Comparison of ENCODE assay signal across 1 cellular context in genomic region chr17:79400989-79401703, GRCh38.
TF ChIP-seq lines count a peak whose summit lies in the region.

No MANE protein-coding gene starts in this region.

TF ChIP-seq in K562, 482 proteins besides CTCF, POLR2A, EP300 and RAD21 (continued from another document):
- TF ChIP-seq ZHX1 (conservative IDR thresholded peaks at IDR 0.05; ENCODE audit: low read length) (no peak), RHOXF2B (CRISPR knock-in tag; conservative IDR thresholded peaks at IDR 0.05) (no peak), BHLHE40 (IDR thresholded peaks at IDR 0.05; ENCODE audit: low read length) (peak; percentile 60; the same call in 1 of the 2 replicates), NCOA2 (IDR thresholded peaks at IDR 0.05; ENCODE audit: partially characterized antibody in 2 of 2) (no peak), ZNF280B (CRISPR knock-in tag; IDR thresholded peaks at IDR 0.05) (no peak), MCM2 (IDR thresholded peaks at IDR 0.05; ENCODE audit: low read depth) (no peak), CREBBP (IDR thresholded peaks at IDR 0.05; ENCODE audit: low read depth, low read length) (no peak), NFATC3 (IDR thresholded peaks at IDR 0.05) (no peak), ZC3H8 (IDR thresholded peaks at IDR 0.05) (no peak), FOXM1 (IDR thresholded peaks at IDR 0.05; ENCODE audit: low read depth) (no peak), FOXM1 (CRISPR knock-in tag; IDR thresholded peaks at IDR 0.05; ENCODE audit: low read depth) (no peak), TBL1XR1 (IDR thresholded peaks at IDR 0.05; ENCODE audit: low read length in 2 of 2) (no peak), ARID3A (IDR thresholded peaks at IDR 0.05; ENCODE audit: borderline replicate concordance, low read depth, low read length) (no peak), ZNF780A (CRISPR knock-in tag; IDR thresholded peaks at IDR 0.05) (no peak), BMI1 (IDR thresholded peaks at IDR 0.05; ENCODE audit: low read length) (no peak), ZNF696 (CRISPR knock-in tag; conservative IDR thresholded peaks at IDR 0.05) (no peak), ETV5 (CRISPR knock-in tag; IDR thresholded peaks at IDR 0.05; ENCODE audit: low read depth) (no peak), MBD2 (IDR thresholded peaks at IDR 0.05; ENCODE audit: borderline replicate concordance, low read depth) (no peak), PHB2 (IDR thresholded peaks at IDR 0.05; ENCODE audit: low read depth) (no peak), ZNF583 (CRISPR knock-in tag; IDR thresholded peaks at IDR 0.05) (no peak), GATAD2B (IDR thresholded peaks at IDR 0.05; ENCODE audit: borderline replicate concordance) (no peak), ZNF165 (CRISPR knock-in tag; IDR thresholded peaks at IDR 0.05; ENCODE audit: borderline replicate concordance) (no peak), MTF1 (CRISPR knock-in tag; IDR thresholded peaks at IDR 0.05; ENCODE audit: borderline replicate concordance) (no peak), NR3C1 (CRISPR knock-in tag; IDR thresholded peaks at IDR 0.05) (no peak), MNT (conservative IDR thresholded peaks at IDR 0.05) (peak in 1 of 2 experiments; percentile 67; a peak in 2 of 4 replicates), ZBTB9 (CRISPR knock-in tag; IDR thresholded peaks at IDR 0.05) (no peak), CCNT2 (IDR thresholded peaks at IDR 0.05; ENCODE audit: borderline replicate concordance, extremely low read depth, insufficient read length, low read depth, low read length) (peak; percentile 43), ZNF184 (CRISPR knock-in tag; IDR thresholded peaks at IDR 0.05) (no peak), ZBTB17 (CRISPR knock-in tag; IDR thresholded peaks at IDR 0.05) (no peak), ZFP36 (IDR thresholded peaks at IDR 0.05; ENCODE audit: low read depth, low read length, partially characterized antibody) (no peak), POLR2G (IDR thresholded peaks at IDR 0.05; ENCODE audit: low read depth, low read length) (no peak), ILF3 (IDR thresholded peaks at IDR 0.05; ENCODE audit: borderline replicate concordance) (no peak), PTBP1 (IDR thresholded peaks at IDR 0.05; ENCODE audit: low read depth, low read length) (no peak), HMG20B (CRISPR knock-in tag; IDR thresholded peaks at IDR 0.05) (no peak), GABPB2 (CRISPR knock-in tag; conservative IDR thresholded peaks at IDR 0.05) (no peak), ZMIZ1 (IDR thresholded peaks at IDR 0.05; ENCODE audit: low read depth in 2 of 2, low read length in 2 of 2) (no peak), HDAC8 (tag; IDR thresholded peaks at IDR 0.05) (no peak)
